ENCODE assay signal across 8 cellular contexts in the genomic region with DNA sequence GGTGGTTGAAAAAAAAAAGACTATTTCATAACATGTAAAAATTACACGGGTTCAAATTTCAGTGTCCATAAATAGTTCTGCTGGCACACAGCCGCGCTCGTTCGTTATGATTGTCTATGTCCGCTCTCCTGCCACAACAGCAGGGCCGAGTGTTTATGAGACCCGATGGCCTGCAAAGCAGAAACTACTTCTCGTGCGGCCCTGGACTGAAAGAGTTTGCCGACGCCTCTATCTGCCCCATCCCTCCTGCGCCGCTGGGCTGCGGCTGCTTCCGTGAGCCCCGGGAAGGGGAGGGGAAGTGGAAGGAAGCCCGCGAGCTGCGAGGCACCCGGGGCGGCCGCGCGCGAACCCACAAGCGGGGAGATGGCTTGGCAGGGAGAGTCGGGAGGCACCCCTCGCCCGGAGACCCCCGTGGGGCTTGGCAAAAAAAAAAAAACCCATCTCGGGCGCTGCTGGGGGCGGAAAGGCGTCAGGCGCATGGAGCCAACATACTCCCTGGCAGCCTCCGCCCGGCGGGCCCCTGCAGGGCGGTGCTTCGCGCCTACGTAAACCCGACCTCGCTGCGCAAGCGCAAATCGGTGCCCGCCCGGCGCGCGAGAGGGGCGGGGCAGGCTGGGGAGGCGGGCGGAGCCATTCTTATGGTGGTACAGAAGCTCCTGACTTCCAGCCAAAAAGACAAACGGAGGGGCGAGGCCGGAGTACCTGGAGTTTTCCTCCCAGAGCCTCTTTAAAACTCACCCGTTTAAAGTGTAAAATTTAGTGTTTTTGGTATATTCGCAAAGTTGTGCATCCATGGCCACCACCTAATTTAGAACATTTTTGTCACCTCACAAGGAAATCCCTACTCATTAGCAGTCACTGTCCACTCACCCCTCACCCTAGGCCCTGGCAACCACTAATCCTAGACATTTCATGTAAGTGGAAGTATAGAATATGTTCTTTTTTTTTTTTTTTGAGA. TPM values are rescaled to one million over a fixed set of nuclear protein-coding genes. Genes with fewer than 3 reads are reported as not detected.
DNase-seq lines count a peak whose midpoint lies in the region; ATAC-seq lines count a peak whose summit lies in the region.

No MANE protein-coding gene starts in this region.

- no peaks in the 10 kb centered on the region for H3K36me3 ChIP-seq in CD4-positive, CD25-positive, alpha-beta regulatory T cell (ENCODE audit: control insufficient read depth, insufficient read depth, low read length)

- peak; percentile 85 to 94 (median 92) for DNase-seq in CD4-positive, CD25-positive, alpha-beta regulatory T cell
- DNase-seq in NCI-H82 treated with DMSO at 0.1 percent for 48 hours (lab: John Stamatoyannopoulos, UW; ENCODE audit: unreplicated experiment) (peak; percentile 81), ecto neural progenitor cell (ENCODE audit: low spot score) (peak; percentile 94), lung microvascular endothelial cell (ENCODE audit: low read depth in 2 of 2) (peak; percentile 92 to 95)
- DNase-seq in activated CD4-positive, alpha-beta memory T cell treated with anti-CD3 and anti-CD28 coated beads, Interleukin-2, amount 10 ng/mL, durations not matched to agents 7 days and 5 days, result peak; percentile 93
- peak; percentile 84 to 86 (median 85) for DNase-seq in stimulated activated CD4-positive, alpha-beta T cell treated with anti-CD3 and anti-CD28 coated beads, TNF-alpha, amount 100 ng/mL, for 4 hours (ENCODE audit: low read depth in 3 of 3)

- H3K9me3 Mint-ChIP-seq in CD4-positive, CD25-positive, alpha-beta regulatory T cell, result no peaks in the 10 kb centered on the region
- H3K9me3 Mint-ChIP-seq in activated CD4-positive, alpha-beta memory T cell treated with anti-CD3 and anti-CD28 coated beads, Interleukin-2, amount 10 ng/mL, durations not matched to agents 7 days and 5 days, result peaks cover 2% of the 10 kb centered on the region

- peaks cover 1 to 11% (median 7%) of the 10 kb centered on the region in 4 donors for H3K4me1 Mint-ChIP-seq in CD4-positive, CD25-positive, alpha-beta regulatory T cell
- peaks cover 12% of the 10 kb centered on the region for H3K4me1 Mint-ChIP-seq in activated CD4-positive, alpha-beta memory T cell treated with anti-CD3 and anti-CD28 coated beads, Interleukin-2, amount 10 ng/mL, durations not matched to agents 7 days and 5 days

- peak overlapping the region; percentile 78 for H3K4me3 ChIP-seq in CD4-positive, CD25-positive, alpha-beta regulatory T cell (ENCODE audit: low read depth, low read length)

- POLR2A ChIA-PET in activated CD4-positive, alpha-beta memory T cell treated with anti-CD3 and anti-CD28 coated beads, Interleukin-2, amount 10 ng/mL, durations not matched to agents 7 days and 5 days (lab: Charles Lee), result interaction anchor here (0.6 to 1.3 kb wide), 24 partner anchors 8 to 375 kb away, joined by 3 to 16 read pairs (median 4); a partner anchor contains a TSS

- H3K27me3 ChIP-seq in CD4-positive, CD25-positive, alpha-beta regulatory T cell (ENCODE audit: control insufficient read depth, insufficient read depth, low read length), result no peaks in the 10 kb centered on the region

- H3K4me1 ChIP-seq in CD4-positive, CD25-positive, alpha-beta regulatory T cell (ENCODE audit: control insufficient read depth, insufficient read depth, low read length, poor library complexity, severe bottlenecking), result peaks cover 12% of the 10 kb centered on the region

- no peaks in the 10 kb centered on the region for H3K27me3 Mint-ChIP-seq in CD4-positive, CD25-positive, alpha-beta regulatory T cell
- H3K27me3 Mint-ChIP-seq in activated CD4-positive, alpha-beta memory T cell treated with anti-CD3 and anti-CD28 coated beads, Interleukin-2, amount 10 ng/mL, durations not matched to agents 7 days and 5 days, result peaks cover 15% of the 10 kb centered on the region

- H3K27ac ChIP-seq in CD4-positive, CD25-positive, alpha-beta regulatory T cell (ENCODE audit: insufficient read depth, low read length, poor library complexity, severe bottlenecking), result peak overlapping the region; percentile 95

- ATAC-seq in CD4-positive, CD25-positive, alpha-beta regulatory T cell (ENCODE audit: low read depth in 2 of 2), result peak; percentile 92 to 96
- ATAC-seq in GM19397 (IDR thresholded peaks at IDR 0.05; ENCODE audit: unreplicated experiment) (peak; percentile 87), HG03571 (IDR thresholded peaks at IDR 0.05; ENCODE audit: unreplicated experiment) (peak; percentile 87)

- H3K9me3 ChIP-seq in CD4-positive, CD25-positive, alpha-beta regulatory T cell (ENCODE audit: control insufficient read depth in 2 of 2, low read length in 2 of 2), result no peaks in the 10 kb centered on the region

- H3K27ac Mint-ChIP-seq in CD4-positive, CD25-positive, alpha-beta regulatory T cell, result peak overlapping the region; percentile 96 to 98 (median 98)
- H3K27ac Mint-ChIP-seq in activated CD4-positive, alpha-beta memory T cell treated with anti-CD3 and anti-CD28 coated beads, Interleukin-2, amount 10 ng/mL, durations not matched to agents 7 days and 5 days, result peak overlapping the region; percentile 89

- CTCF ChIA-PET in activated CD4-positive, alpha-beta memory T cell treated with anti-CD3 and anti-CD28 coated beads, Interleukin-2, amount 10 ng/mL, durations not matched to agents 7 days and 5 days (lab: Charles Lee), result interaction anchor here (1.2 kb wide), 1 partner anchor 9 kb away, joined by 3 read pairs; no protein-coding TSS in a partner anchor

- H3K4me3 Mint-ChIP-seq in CD4-positive, CD25-positive, alpha-beta regulatory T cell, result peak overlapping the region; percentile 84 to 96 (median 94)
- peak overlapping the region; percentile 81 for H3K4me3 Mint-ChIP-seq in activated CD4-positive, alpha-beta memory T cell treated with anti-CD3 and anti-CD28 coated beads, Interleukin-2, amount 10 ng/mL, durations not matched to agents 7 days and 5 days

- no peaks in the 10 kb centered on the region for H3K36me3 Mint-ChIP-seq in CD4-positive, CD25-positive, alpha-beta regulatory T cell
- H3K36me3 Mint-ChIP-seq in activated CD4-positive, alpha-beta memory T cell treated with anti-CD3 and anti-CD28 coated beads, Interleukin-2, amount 10 ng/mL, durations not matched to agents 7 days and 5 days (ENCODE audit: low read depth), result peaks cover 4% of the 10 kb centered on the region

RNA-seq across cellular contexts. Expression of a gene that starts 8.3 kb away (rescaled TPM):
- 8.3 TPM for total RNA-seq in CD4-positive, CD25-positive, alpha-beta regulatory T cell
- polyA plus RNA-seq in CD4-positive, CD25-positive, alpha-beta regulatory T cell, result 1 to 10 TPM; 5.4 to 8.3 (median 5.9) TPM
- 10 to 100 TPM; 24.9 to 25.3 TPM for total RNA-seq in activated CD4-positive, alpha-beta memory T cell treated with anti-CD3 and anti-CD28 coated beads, Interleukin-2, amount 10 ng/mL, durations not matched to agents 7 days and 5 days
- total RNA-seq in lung microvascular endothelial cell, result 16.3 and 35.3 TPM in 2 replicates

RNA-seq across cellular contexts. Expression of a gene that starts 55.7 kb away (rescaled TPM):
- total RNA-seq in CD4-positive, CD25-positive, alpha-beta regulatory T cell, result 39.5 TPM
- polyA plus RNA-seq in CD4-positive, CD25-positive, alpha-beta regulatory T cell, result 1 to 10 TPM; 6.9 to 9.4 (median 8.1) TPM
- 10 to 100 TPM; 46.9 to 50.5 TPM for total RNA-seq in activated CD4-positive, alpha-beta memory T cell treated with anti-CD3 and anti-CD28 coated beads, Interleukin-2, amount 10 ng/mL, durations not matched to agents 7 days and 5 days
- total RNA-seq in lung microvascular endothelial cell, result 12.2 and 20.6 TPM in 2 replicates

Comparison
In these comparisons a context has a peak if more than half of its experiments do, and no peak if none do; other contexts are left out.
1. Peak in every context shown above with its lines: DNase-seq, ATAC-seq, H3K4me3 ChIP-seq and H3K27ac ChIP-seq.